Comparison of ENCODE assay signal across 19 cellular contexts in the genomic region with DNA sequence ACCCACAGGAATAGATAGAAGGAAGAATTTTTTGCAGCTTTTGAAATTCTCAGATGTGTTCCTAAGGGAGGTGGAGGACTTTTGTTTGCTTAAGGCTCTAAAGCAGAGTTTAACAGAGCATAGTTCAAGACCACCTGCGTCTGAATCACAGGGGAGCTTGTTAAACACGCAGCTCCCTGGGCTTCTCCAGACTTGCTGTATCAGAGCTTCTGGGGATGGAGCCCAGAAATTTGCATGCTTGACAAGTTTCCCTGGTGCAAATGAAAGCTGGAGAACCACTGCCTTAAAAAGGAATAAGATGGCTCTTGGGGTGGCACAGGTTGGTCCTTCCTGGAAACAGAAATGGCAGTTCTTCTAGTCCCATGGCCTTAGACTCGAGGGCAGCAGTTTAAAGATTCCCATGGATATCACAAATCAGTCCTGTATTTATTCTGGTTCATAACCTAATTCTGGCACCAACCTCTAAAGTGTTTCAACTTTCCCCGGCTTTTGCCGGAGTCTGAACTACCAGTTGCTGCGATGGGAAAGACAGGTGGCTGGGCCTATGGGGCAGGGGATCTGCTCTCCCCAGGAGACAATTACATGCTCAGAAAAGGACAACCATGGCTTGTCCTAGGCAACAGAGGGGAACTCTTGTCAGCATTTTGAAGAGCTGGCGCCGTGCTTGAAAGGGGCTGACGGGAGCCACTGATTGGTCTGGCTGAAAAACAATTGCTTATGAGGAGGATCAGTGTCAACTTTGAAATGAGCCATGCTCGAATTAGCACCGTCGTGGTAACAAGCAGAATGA.
A peak's percentile ranks its signal among the peaks of the same experiment; 100 is the strongest.
DNase-seq lines count a peak whose midpoint lies in the region; ATAC-seq lines count a peak whose summit lies in the region.
"Had no signal": no experiment of that assay in that cellular context is flagged by ENCODE, and none has a peak within 500 bp of the region (broad histone marks: within the 10 kb centered on the region; RNA-seq: fewer than 3 reads in every experiment).

No MANE protein-coding gene starts in this region.

- H3K9me3 ChIP-seq in mesenchymal stem cell (ENCODE audit: control insufficient read depth, low read length), result no peaks in the 10 kb centered on the region
- H3K9me3 ChIP-seq: HAP-1, lower lobe of right lung had no signal

- H2BK12ac ChIP-seq in mesenchymal stem cell (ENCODE audit: low read length in 2 of 2), result no peak overlapping the region

- H3K79me1 ChIP-seq in mesenchymal stem cell (replicated peaks; ENCODE audit: low read length, poor library complexity, severe bottlenecking), result no peaks in the 10 kb centered on the region

- no peak for ATAC-seq in left lobe of liver
- ATAC-seq: lower lobe of right lung had no signal

- H3K18ac ChIP-seq in mesenchymal stem cell (ENCODE audit: low read depth in 1 of 2, low read length in 2 of 2), result no peak overlapping the region

- H2BK5ac ChIP-seq in mesenchymal stem cell (ENCODE audit: low read depth, low read length, poor library complexity, severe bottlenecking), result no peak overlapping the region

- H3K9ac ChIP-seq in mesenchymal stem cell (ENCODE audit: low read length), result no peak overlapping the region
- H3K9ac ChIP-seq: BLaER1 treated with 17β-estradiol and CSF1 and Interleukin-3, amounts not matched to agents 10 nM and 100 nM had no signal

- DNase-seq in NCI-H187 treated with DMSO at 0.1 percent for 48 hours (lab: John Stamatoyannopoulos, UW) (peak; percentile 28), NCI-H748 (lab: John Stamatoyannopoulos, UW; ENCODE audit: unreplicated experiment) (peak; percentile 62), mesenchymal stem cell (no peak), retina (peak; percentile 57), OCI-M2 (lab: John Stamatoyannopoulos, UW; ENCODE audit: unreplicated experiment) (no peak), left lobe of liver (ENCODE audit: low spot score) (no peak), NOMO-1 (lab: John Stamatoyannopoulos, UW; ENCODE audit: unreplicated experiment in 2 of 2) (no peak)
- DNase-seq: activated naive CD4-positive, alpha-beta T cell treated with anti-CD3 and anti-CD28 coated beads for 36 hours; amniotic stem cell; Calu3; glutamatergic neuron; Karpas-422; lower lobe of right lung; MV-4-11; NCI-H2029; WERI-Rb-1 had no signal

- no peak overlapping the region for H3K23ac ChIP-seq in mesenchymal stem cell (ENCODE audit: low read length in 2 of 2)

- no peak overlapping the region for H4K8ac ChIP-seq in mesenchymal stem cell (ENCODE audit: low read length)

- no peak overlapping the region for H2BK15ac ChIP-seq in mesenchymal stem cell (ENCODE audit: low read depth, poor library complexity, severe bottlenecking)

- H3K36me3 ChIP-seq in mesenchymal stem cell (ENCODE audit: control insufficient read depth in 1 of 2, insufficient read depth in 2 of 2, low read depth in 1 of 2, low read length in 2 of 2), result no peaks in the 10 kb centered on the region
- H3K36me3 ChIP-seq: BLaER1 treated with 17β-estradiol and CSF1 and Interleukin-3, amounts not matched to agents 10 nM and 100 nM; HAP-1; lower lobe of right lung; WERI-Rb-1 had no signal

- no peak overlapping the region for H3K4me2 ChIP-seq in mesenchymal stem cell (ENCODE audit: low read length, poor library complexity, severe bottlenecking)

- H3K4me3 ChIP-seq in mesenchymal stem cell (ENCODE audit: insufficient read depth in 1 of 2, low read depth in 1 of 2, low read length in 2 of 2), result no peak overlapping the region
- H3K4me3 ChIP-seq: BLaER1 treated with 17β-estradiol and CSF1 and Interleukin-3, amounts not matched to agents 10 nM and 100 nM; GM12878; HAP-1; lower lobe of right lung had no signal

- H2AK5ac ChIP-seq in mesenchymal stem cell (ENCODE audit: low read length, severe bottlenecking), result peak overlapping the region; percentile 19

- no peak overlapping the region for H4K91ac ChIP-seq in mesenchymal stem cell (ENCODE audit: low read length)

- peaks cover 6% of the 10 kb centered on the region for H3K4me1 ChIP-seq in mesenchymal stem cell (ENCODE audit: control insufficient read depth, insufficient read depth, low read depth, low read length)
- H3K4me1 ChIP-seq: HAP-1, lower lobe of right lung had no signal

- H3K27ac ChIP-seq in mesenchymal stem cell (ENCODE audit: low read length, poor library complexity, severe bottlenecking), result no peak overlapping the region
- H3K27ac ChIP-seq: BLaER1 treated with 17β-estradiol and CSF1 and Interleukin-3, amounts not matched to agents 10 nM and 100 nM; lower lobe of right lung; WERI-Rb-1 had no signal

- WGBS in mesenchymal stem cell, result 65% methylated on average over 12 of the region's 12 CpGs

- no peak overlapping the region for H3K14ac ChIP-seq in mesenchymal stem cell (ENCODE audit: low read length in 2 of 2)

- H3K27me3 ChIP-seq in mesenchymal stem cell (ENCODE audit: control insufficient read depth in 1 of 2, insufficient read depth in 1 of 2, low read length in 2 of 2), result peaks cover 0 to 3% of the 10 kb centered on the region in 2 experiments

- no peak overlapping the region for H2AFZ ChIP-seq in mesenchymal stem cell (ENCODE audit: low read depth, low read length)

- H3K4ac ChIP-seq in mesenchymal stem cell (ENCODE audit: low read depth in 1 of 2, low read length in 2 of 2), result no peak overlapping the region

- H2BK120ac ChIP-seq in mesenchymal stem cell (ENCODE audit: low read depth, low read length), result no peak overlapping the region

Comparison
In these comparisons a context has a peak if more than half of its experiments do, and no peak if none do; other contexts are left out.
1. DNase-seq: peak in NCI-H187 treated with DMSO at 0.1 percent for 48 hours (single experiment), NCI-H748 (single experiment) and retina (single experiment); none in mesenchymal stem cell (single experiment), OCI-M2 (single experiment), left lobe of liver (single experiment) and NOMO-1 (0 of 2).